ENCODE assay signal across 28 cellular contexts in genomic region chr12:66446276-66446675, GRCh38.
"Had no signal": no experiment of that assay in that cellular context is flagged by ENCODE, and none has a peak within 500 bp of the region (broad histone marks: within the 10 kb centered on the region; RNA-seq: fewer than 3 reads in every experiment).

No MANE protein-coding gene starts in this region.

- H3K36me3 ChIP-seq: ascending aorta, Peyer's patch, SJCRH30 had no signal

- H3K9ac ChIP-seq: KMS-11, SK-N-SH had no signal

- H3K4me2 ChIP-seq: KMS-11, SK-N-SH had no signal

- H3K9me3 ChIP-seq: ascending aorta, body of pancreas, Peyer's patch, SJCRH30, SK-N-SH had no signal

- H3K27me3 Mint-ChIP-seq: activated CD4-positive, alpha-beta T cell treated with anti-CD3 and anti-CD28 coated beads, Interleukin-2, amount 10 ng/mL, durations not matched to agents 24 days and 14 days; activated naive CD4-positive, alpha-beta T cell treated with anti-CD3 and anti-CD28 coated beads, Interleukin-2, amount 50 U/mL, for 24 hours had no signal

- H3K4me1 ChIP-seq: ascending aorta, body of pancreas, Peyer's patch, SJCRH30 had no signal

- DNase-seq: activated CD4-positive, alpha-beta memory T cell treated with anti-CD3 and anti-CD28 coated beads for 36 hours; activated CD4-positive, alpha-beta T cell treated with anti-CD3 and anti-CD28 coated beads for 1 hour; activated CD4-positive, alpha-beta T cell treated with anti-CD3 and anti-CD28 coated beads, Interleukin-2, amount 10 ng/mL, durations not matched to agents 24 days and 14 days; activated naive CD4-positive, alpha-beta T cell; activated T-cell treated with anti-CD3 and anti-CD28 coated beads, Interleukin-2, amount 50 U/mL, for 72 hours; amniotic stem cell; body of pancreas; central memory CD4-positive, alpha-beta T cell; MM.1S; NCI-H1105 treated with DMSO at 0.1 percent for 48 hours; NCI-H1436 treated with DMSO at 0.1 percent for 48 hours; NCI-H187; NCI-H2081 treated with DMSO at 0.1 percent for 48 hours; NCI-H2227 treated with DMSO at 0.1 percent for 48 hours; NCI-H446 treated with DMSO at 0.1 percent for 48 hours; NCI-H526; NCI-H82; Peyer's patch; Right ventricle myocardium superior; SK-N-SH; SW 1271 had no signal

- H3K4me3 Mint-ChIP-seq: activated CD4-positive, alpha-beta memory T cell treated with anti-CD3 and anti-CD28 coated beads for 36 hours; activated CD4-positive, alpha-beta T cell treated with anti-CD3 and anti-CD28 coated beads, Interleukin-2, amount 10 ng/mL, durations not matched to agents 24 days and 14 days; activated naive CD4-positive, alpha-beta T cell treated with anti-CD3 and anti-CD28 coated beads, Interleukin-2, amount 50 U/mL, for 24 hours; activated T-cell treated with anti-CD3 and anti-CD28 coated beads, Interleukin-2, amount 50 U/mL, for 72 hours; T-helper 2 cell treated with Interferon-gamma antibody and Interleukin-4, amounts not matched to agents 5 μg/mL and 100 μg/mL, for 36 hours had no signal

- FAIRE-seq: bronchial epithelial cell had no signal

- H3K27ac Mint-ChIP-seq: activated CD4-positive, alpha-beta memory T cell treated with anti-CD3 and anti-CD28 coated beads for 36 hours; activated CD4-positive, alpha-beta T cell treated with anti-CD3 and anti-CD28 coated beads, Interleukin-2, amount 10 ng/mL, durations not matched to agents 24 days and 14 days; activated naive CD4-positive, alpha-beta T cell treated with anti-CD3 and anti-CD28 coated beads, Interleukin-2, amount 50 U/mL, for 24 hours; activated T-cell treated with anti-CD3 and anti-CD28 coated beads, Interleukin-2, amount 50 U/mL, for 72 hours; T-helper 2 cell treated with Interferon-gamma antibody and Interleukin-4, amounts not matched to agents 5 μg/mL and 100 μg/mL, for 36 hours had no signal

- H3K27ac ChIP-seq: ascending aorta, body of pancreas, KMS-11, Peyer's patch, RWPE1, SJCRH30 had no signal

- H3K9me3 Mint-ChIP-seq: activated CD4-positive, alpha-beta memory T cell treated with anti-CD3 and anti-CD28 coated beads for 36 hours; activated CD4-positive, alpha-beta T cell treated with anti-CD3 and anti-CD28 coated beads, Interleukin-2, amount 10 ng/mL, durations not matched to agents 24 days and 14 days; activated naive CD4-positive, alpha-beta T cell treated with anti-CD3 and anti-CD28 coated beads, Interleukin-2, amount 50 U/mL, for 24 hours; activated T-cell treated with anti-CD3 and anti-CD28 coated beads, Interleukin-2, amount 50 U/mL, for 72 hours; T-helper 2 cell treated with Interferon-gamma antibody and Interleukin-4, amounts not matched to agents 5 μg/mL and 100 μg/mL, for 36 hours had no signal

- H3K4me1 Mint-ChIP-seq: activated CD4-positive, alpha-beta T cell treated with anti-CD3 and anti-CD28 coated beads, Interleukin-2, amount 10 ng/mL, durations not matched to agents 24 days and 14 days; activated naive CD4-positive, alpha-beta T cell treated with anti-CD3 and anti-CD28 coated beads, Interleukin-2, amount 50 U/mL, for 24 hours had no signal

- H3K36me3 Mint-ChIP-seq: activated naive CD4-positive, alpha-beta T cell treated with anti-CD3 and anti-CD28 coated beads, Interleukin-2, amount 50 U/mL, for 24 hours had no signal

- H3K4me3 ChIP-seq: ascending aorta, body of pancreas, Peyer's patch, SJCRH30 had no signal

- H3K27me3 ChIP-seq: ascending aorta, body of pancreas, Peyer's patch, SJCRH30 had no signal

- H3K9me2 ChIP-seq: SK-N-SH had no signal
